ENCODE assay signal across 8 cellular contexts in the genomic region with DNA sequence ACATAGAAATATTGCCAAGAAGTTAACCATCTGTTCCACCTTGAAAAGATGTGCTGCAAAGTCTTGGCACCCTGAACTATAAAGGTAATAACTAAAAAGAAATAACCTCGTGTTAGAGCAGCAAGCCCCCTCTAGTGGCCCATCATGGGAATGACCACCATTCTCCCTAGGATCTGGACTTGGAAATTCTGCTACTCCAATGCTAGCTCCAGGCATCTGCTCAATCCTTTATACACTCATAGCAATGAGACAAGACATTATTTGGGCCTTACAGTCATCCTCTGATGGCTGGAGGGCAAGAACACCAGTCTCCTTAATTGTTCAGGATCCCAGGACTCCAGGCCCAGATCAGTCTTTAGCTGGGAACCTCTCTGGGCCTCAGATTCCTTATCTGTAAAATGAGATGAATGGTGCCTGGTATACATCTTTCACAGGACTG.
DNase-seq lines count a peak whose midpoint lies in the region; ATAC-seq and TF ChIP-seq lines count a peak whose summit lies in the region.

No MANE protein-coding gene starts in this region.

- H3K4me3 Mint-ChIP-seq in HFFc6 (no peak overlapping the region), osteocyte (ENCODE audit: unreplicated experiment) (no peak overlapping the region)

- peak; percentile 2 for DNase-seq in NK-92 treated with Interleukin-12 subunit alpha and Interleukin-12 subunit beta, amount 100 ng/mL, for 24 hours (lab: John Stamatoyannopoulos, UW)
- DNase-seq in NK-92 (lab: John Stamatoyannopoulos, UW; ENCODE audit: unreplicated experiment) (no peak), HFFc6 (peak; percentile 21), NCI-H2227 (lab: John Stamatoyannopoulos, UW; ENCODE audit: unreplicated experiment) (peak; percentile 38), fibroblast of villous mesenchyme (ENCODE audit: low read depth) (peak; percentile 69), osteocyte (ENCODE audit: extremely low spot score, unreplicated experiment) (no peak)
- DNase-seq in activated CD4-positive, alpha-beta T cell treated with anti-CD3 and anti-CD28 coated beads, Interleukin-2, amount 50 U/mL, for 4 hours, result peak; percentile 8 to 12

- H3K36me3 Mint-ChIP-seq in HFFc6 (ENCODE audit: low read depth), result peaks cover 36% of the 10 kb centered on the region
- H3K36me3 Mint-ChIP-seq in osteocyte (ENCODE audit: unreplicated experiment), result peaks cover 28% of the 10 kb centered on the region

- H3K27ac Mint-ChIP-seq in HFFc6 (peak overlapping the region; percentile 36), osteocyte (ENCODE audit: unreplicated experiment) (peak overlapping the region; percentile 27)

- no peak overlapping the region for H3K4me3 ChIP-seq in fibroblast of villous mesenchyme (ENCODE audit: low read depth, low read length)

- TF ChIP-seq CTCF in HFFc6 (IDR thresholded peaks at IDR 0.05) (peak; percentile 97), fibroblast of villous mesenchyme (IDR thresholded peaks at IDR 0.05; ENCODE audit: insufficient read depth, low read depth, low read length) (peak; percentile 92), osteocyte (IDR thresholded peaks at IDR 0.05) (peak; percentile 88)

- peaks cover 9% of the 10 kb centered on the region; the same call in 1 of the 2 replicates for H3K9me3 Mint-ChIP-seq in HFFc6
- peaks cover 15% of the 10 kb centered on the region for H3K9me3 Mint-ChIP-seq in osteocyte (ENCODE audit: unreplicated experiment)

- H3K4me1 Mint-ChIP-seq in HFFc6 (ENCODE audit: low read depth) (peaks cover 26% of the 10 kb centered on the region), osteocyte (ENCODE audit: unreplicated experiment) (peaks cover 4% of the 10 kb centered on the region)

- ATAC-seq in HG02571 (IDR thresholded peaks at IDR 0.05; ENCODE audit: unreplicated experiment), result no peak

- H3K27me3 Mint-ChIP-seq in HFFc6 (ENCODE audit: insufficient read depth), result peaks cover 2% of the 10 kb centered on the region; the same call in 1 of the 2 replicates
- H3K27me3 Mint-ChIP-seq in osteocyte (ENCODE audit: unreplicated experiment), result no peaks in the 10 kb centered on the region

Comparison
In these comparisons a context has a peak if more than half of its experiments do, and no peak if none do; other contexts are left out.
1. DNase-seq: peak in NK-92 treated with Interleukin-12 subunit alpha and Interleukin-12 subunit beta, amount 100 ng/mL, for 24 hours (single experiment), HFFc6 (single experiment), NCI-H2227 (single experiment), activated CD4-positive, alpha-beta T cell treated with anti-CD3 and anti-CD28 coated beads, Interleukin-2, amount 50 U/mL, for 4 hours (2 of 2) and fibroblast of villous mesenchyme (single experiment); none in NK-92 (single experiment) and osteocyte (single experiment).
2. Peak in every context shown above with its lines, with median percentiles within 50 percentile points of each other: CTCF ChIP-seq.